ENCODE assay signal across 1 cellular context in the genomic region with DNA sequence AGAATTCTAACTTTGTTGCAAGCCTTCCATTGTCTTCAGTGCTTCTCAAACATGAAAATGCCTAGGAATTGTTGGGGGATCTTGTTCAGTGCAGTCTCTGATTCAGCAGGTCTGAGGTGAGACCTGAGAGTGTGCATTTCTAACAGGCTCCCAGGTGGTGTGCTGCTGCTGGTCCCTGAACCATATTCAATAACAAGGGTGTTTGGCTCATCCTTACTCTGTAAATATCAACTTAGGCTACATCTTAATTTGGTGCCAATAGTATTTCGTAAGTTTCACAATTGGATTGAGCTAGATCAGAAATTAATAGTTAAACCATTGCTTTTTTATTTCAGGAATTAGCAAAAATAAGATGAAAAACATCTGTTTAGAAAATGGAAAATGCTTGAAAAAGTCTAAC.
TF ChIP-seq lines count a peak whose summit lies in the region.

No MANE protein-coding gene starts in this region.

TF ChIP-seq in K562, 482 proteins besides CTCF, POLR2A, EP300 and RAD21:
- TF ChIP-seq, protein P1, sequence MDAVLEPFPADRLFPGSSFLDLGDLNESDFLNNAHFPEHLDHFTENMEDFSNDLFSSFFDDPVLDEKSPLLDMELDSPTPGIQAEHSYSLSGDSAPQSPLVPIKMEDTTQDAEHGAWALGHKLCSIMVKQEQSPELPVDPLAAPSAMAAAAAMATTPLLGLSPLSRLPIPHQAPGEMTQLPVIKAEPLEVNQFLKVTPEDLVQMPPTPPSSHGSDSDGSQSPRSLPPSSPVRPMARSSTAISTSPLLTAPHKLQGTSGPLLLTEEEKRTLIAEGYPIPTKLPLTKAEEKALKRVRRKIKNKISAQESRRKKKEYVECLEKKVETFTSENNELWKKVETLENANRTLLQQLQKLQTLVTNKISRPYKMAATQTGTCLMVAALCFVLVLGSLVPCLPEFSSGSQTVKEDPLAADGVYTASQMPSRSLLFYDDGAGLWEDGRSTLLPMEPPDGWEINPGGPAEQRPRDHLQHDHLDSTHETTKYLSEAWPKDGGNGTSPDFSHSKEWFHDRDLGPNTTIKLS (IDR thresholded peaks at IDR 0.05; ENCODE audit: borderline replicate concordance, low read depth): no peak
- no peak for TF ChIP-seq ZNF586 (CRISPR knock-in tag; conservative IDR thresholded peaks at IDR 0.05)
- no peak for TF ChIP-seq ZNF592 (IDR thresholded peaks at IDR 0.05)
- no peak for TF ChIP-seq POLR2AphosphoS2 (IDR thresholded peaks at IDR 0.05; ENCODE audit: low read length)
- TF ChIP-seq ERF (CRISPR knock-in tag; IDR thresholded peaks at IDR 0.05): no peak
- TF ChIP-seq CAMTA2 (CRISPR knock-in tag; conservative IDR thresholded peaks at IDR 0.05): no peak
- no peak for TF ChIP-seq TFAP4 (CRISPR knock-in tag; IDR thresholded peaks at IDR 0.05; ENCODE audit: borderline replicate concordance)
- TF ChIP-seq SRSF1 (IDR thresholded peaks at IDR 0.05; ENCODE audit: low read depth, low read length): no peak
